10 cellular contexts compared by ENCODE assay signal in the genomic region with DNA sequence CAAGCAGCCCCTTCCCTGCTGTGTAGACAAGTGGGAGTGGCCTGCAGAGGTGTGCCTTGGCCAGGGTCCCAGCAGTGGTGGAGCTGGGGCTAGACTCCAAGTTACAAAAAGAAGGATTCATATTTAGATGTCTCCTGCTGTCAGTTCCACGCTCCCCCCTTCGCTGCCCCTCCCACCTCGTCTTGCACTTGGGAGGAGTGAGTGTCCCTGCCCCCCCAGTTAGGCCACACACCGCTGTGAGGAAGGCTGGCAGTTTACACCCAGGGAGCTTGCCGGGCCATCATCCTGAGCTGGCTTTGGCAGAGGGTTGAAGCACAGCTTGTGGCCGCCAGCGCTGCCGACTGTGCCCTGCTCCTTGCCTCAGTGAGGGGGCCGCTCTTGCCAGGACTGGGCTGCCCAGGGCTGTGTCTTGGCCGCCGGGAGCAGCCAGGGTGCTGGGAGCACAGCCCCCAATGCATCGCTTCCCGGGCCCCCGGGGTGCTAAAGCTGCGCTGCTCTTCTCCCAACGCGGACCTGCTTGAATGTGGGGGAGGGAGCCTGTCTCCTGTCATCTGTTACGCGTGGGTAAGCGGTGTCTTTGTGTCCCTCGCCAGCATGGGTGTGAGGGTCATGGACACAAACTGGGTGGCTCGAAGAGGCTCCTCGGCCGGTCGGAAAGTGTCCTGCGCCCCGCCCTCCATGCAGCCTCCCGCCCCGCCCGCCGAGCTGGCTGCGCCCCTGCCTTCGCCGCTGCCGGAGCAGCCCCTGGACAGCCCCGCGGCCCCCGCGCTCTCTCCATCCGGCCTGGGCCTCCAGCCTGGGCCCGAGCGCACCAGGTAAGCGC. TPM values are rescaled to one million over a fixed set of nuclear protein-coding genes. Genes with fewer than 3 reads are reported as not detected.
DNase-seq lines count a peak whose midpoint lies in the region; ATAC-seq and TF ChIP-seq lines count a peak whose summit lies in the region.
"Had no signal": no experiment of that assay in that cellular context is flagged by ENCODE, and none has a peak within 500 bp of the region (broad histone marks: within the 10 kb centered on the region; RNA-seq: fewer than 3 reads in every experiment).

No MANE protein-coding gene starts in this region.

- 20 to 75% methylated on average over 43 of the region's 43 CpGs for WGBS in sigmoid colon, 2 donors

- H3K27ac ChIP-seq in brain microvascular endothelial cell: no peak overlapping the region
- peak overlapping the region in 2 of 4 donors; percentile 1 to 14 for H3K27ac ChIP-seq in sigmoid colon

- no peaks in the 10 kb centered on the region for H3K36me3 Mint-ChIP-seq in activated CD8-positive, alpha-beta T cell treated with anti-CD3 and anti-CD28 coated beads for 36 hours (ENCODE audit: low read depth)

- peaks cover 0 to 15% (median 13%) of the 10 kb centered on the region in 4 donors for H3K4me1 ChIP-seq in sigmoid colon

- no peak for TF ChIP-seq EP300 in sigmoid colon (IDR thresholded peaks at IDR 0.05)

- CTCF ChIA-PET in activated CD8-positive, alpha-beta T cell treated with anti-CD3 and anti-CD28 coated beads for 36 hours (lab: Charles Lee): no interaction called here

- POLR2A ChIA-PET in activated CD8-positive, alpha-beta T cell treated with anti-CD3 and anti-CD28 coated beads for 36 hours (lab: Charles Lee): no interaction called here

- no peaks in the 10 kb centered on the region for H3K9me3 ChIP-seq in iPS-18c (ENCODE audit: control insufficient read depth, insufficient read depth, low read length)
- H3K9me3 ChIP-seq in sigmoid colon: no peaks in the 10 kb centered on the region

- H3K9me3 Mint-ChIP-seq in activated CD8-positive, alpha-beta T cell treated with anti-CD3 and anti-CD28 coated beads for 36 hours: no peaks in the 10 kb centered on the region
- H3K9me3 Mint-ChIP-seq: IgD-negative memory B cell had no signal

- no peak for ATAC-seq in HG03469 (IDR thresholded peaks at IDR 0.05; ENCODE audit: unreplicated experiment)
- ATAC-seq in activated CD8-positive, alpha-beta T cell treated with anti-CD3 and anti-CD28 coated beads for 36 hours: no peak

- TF ChIP-seq CTCF in brain microvascular endothelial cell (IDR thresholded peaks at IDR 0.05; ENCODE audit: low read depth, low read length, missing control alignments) (no peak), sigmoid colon (IDR thresholded peaks at IDR 0.05) (no peak)
- TF ChIP-seq CTCF in activated CD8-positive, alpha-beta T cell treated with anti-CD3 and anti-CD28 coated beads for 36 hours (IDR thresholded peaks at IDR 0.05): no peak

- peaks cover 39% of the 10 kb centered on the region for H3K27me3 Mint-ChIP-seq in activated CD8-positive, alpha-beta T cell treated with anti-CD3 and anti-CD28 coated beads for 36 hours

- H3K4me3 ChIP-seq in brain microvascular endothelial cell (ENCODE audit: low read depth, low read length) (peak overlapping the region; percentile 44), iPS-18c (ENCODE audit: insufficient read depth, low read depth, low read length) (peak overlapping the region; percentile 49), sigmoid colon (peak overlapping the region; percentile 16 to 50 (median 40))

- no peak for TF ChIP-seq POLR2A in sigmoid colon (IDR thresholded peaks at IDR 0.05)

- H3K27ac Mint-ChIP-seq in activated CD8-positive, alpha-beta T cell treated with anti-CD3 and anti-CD28 coated beads for 36 hours: no peak overlapping the region

- intact Hi-C loops in sigmoid colon (cut with DNase I): no loop called here
- intact Hi-C loops in activated CD8-positive, alpha-beta T cell treated with anti-CD3 and anti-CD28 coated beads for 36 hours (cut with micrococcal nuclease): no loop called here

- H3K4me1 Mint-ChIP-seq in activated CD8-positive, alpha-beta T cell treated with anti-CD3 and anti-CD28 coated beads for 36 hours (ENCODE audit: low read depth): no peaks in the 10 kb centered on the region

- peak; percentile 52 for DNase-seq in GM03348 (ENCODE audit: low spot score)
- DNase-seq in brain microvascular endothelial cell: no peak
- no peak for DNase-seq in sigmoid colon
- DNase-seq in NK-92 (lab: John Stamatoyannopoulos, UW; ENCODE audit: unreplicated experiment): no peak
- DNase-seq in NCI-H1436 (lab: John Stamatoyannopoulos, UW): no peak
- DNase-seq in activated CD8-positive, alpha-beta T cell treated with anti-CD3 and anti-CD28 coated beads for 36 hours: no peak
- DNase-seq: activated T-cell treated with anti-CD3 and anti-CD28 coated beads, Interleukin-2, amount 50 U/mL, for 1 hour had no signal

- H3K36me3 ChIP-seq in brain microvascular endothelial cell (replicated peaks) (no peaks in the 10 kb centered on the region), sigmoid colon (no peaks in the 10 kb centered on the region)

- in situ Hi-C loops in brain microvascular endothelial cell (cut with HindIII; ENCODE audit: low pct_ligation_motif_present, low sequenced_read_pairs): no loop called here

- no peak overlapping the region for H3K4me3 Mint-ChIP-seq in activated CD8-positive, alpha-beta T cell treated with anti-CD3 and anti-CD28 coated beads for 36 hours

- H3K27me3 ChIP-seq in brain microvascular endothelial cell (replicated peaks) (no peaks in the 10 kb centered on the region), sigmoid colon (no peaks in the 10 kb centered on the region)

RNA-seq across cellular contexts. Expression of a gene that starts 44.1 kb away (rescaled TPM):
- 10 to 100 TPM; 46.9 to 67.0 (median 50.2) TPM for total RNA-seq in sigmoid colon
- 10 to 100 TPM; 12.7 to 39.6 (median 18.0) TPM for polyA plus RNA-seq in sigmoid colon
- total RNA-seq in activated CD8-positive, alpha-beta T cell treated with anti-CD3 and anti-CD28 coated beads for 36 hours: 10 to 100 TPM; 60.1 to 67.6 TPM
